17 cellular contexts compared by ENCODE assay signal in genomic region chr12:128449146-128449894, GRCh38.
DNase-seq lines count a peak whose midpoint lies in the region; ATAC-seq and TF ChIP-seq lines count a peak whose summit lies in the region.
"Had no signal": no experiment of that assay in that cellular context is flagged by ENCODE, and none has a peak within 500 bp of the region (broad histone marks: within the 10 kb centered on the region; RNA-seq: fewer than 3 reads in every experiment).

No MANE protein-coding gene starts in this region.

- DNase-seq in SK-N-SH (peak; percentile 27), NCI-H526 treated with DMSO at 0.1 percent for 48 hours (lab: John Stamatoyannopoulos, UW) (peak; percentile 25), epithelial cell of esophagus (ENCODE audit: low read depth) (peak; percentile 4), type B pancreatic cell (ENCODE audit: extremely low spot score, unreplicated experiment) (no peak), prostate gland (ENCODE audit: low spot score) (no peak), MG63 (no peak)
- DNase-seq in NK-92 treated with Interleukin-12 subunit alpha and Interleukin-12 subunit beta, amount 100 ng/mL, for 24 hours (lab: John Stamatoyannopoulos, UW): no peak
- DNase-seq: activated CD4-positive, alpha-beta T cell treated with anti-CD3 and anti-CD28 coated beads, Interleukin-2, amount 50 U/mL, for 4 hours; activated T-cell treated with anti-CD3 and anti-CD28 coated beads, Interleukin-2, amount 50 U/mL, for 48 hours; CD4-positive, alpha-beta memory T cell; GF-D8; left cardiac atrium; NCI-H2081; stimulated activated naive CD4-positive, alpha-beta T cell treated with Interleukin-2 at 50 U/mL for 16 hours had no signal

- CTCF ChIA-PET in SK-N-SH (lab: Yijun Ruan, JAX): interaction anchor here (1.4 kb wide), 1 partner anchor 190 kb away, joined by 4 read pairs; no protein-coding TSS in a partner anchor

- H3K9me3 ChIP-seq in SK-N-SH (no peaks in the 10 kb centered on the region; the same call in 1 of the 2 replicates), prostate gland (no peaks in the 10 kb centered on the region), MG63 (no peaks in the 10 kb centered on the region)
- H3K9me3 ChIP-seq: breast epithelium had no signal

- H3K4me1 Mint-ChIP-seq in type B pancreatic cell (ENCODE audit: unreplicated experiment): peaks cover 40% of the 10 kb centered on the region
- H3K4me1 Mint-ChIP-seq: CD4-positive, alpha-beta memory T cell had no signal

- H3K4me1 ChIP-seq in SK-N-SH (ENCODE audit: control insufficient read depth in 1 of 2, insufficient read depth in 2 of 2, low read depth in 1 of 2, low read length in 1 of 2): no peaks in the 10 kb centered on the region; a peak in 1 of 4 replicates
- H3K4me1 ChIP-seq in prostate gland (replicated peaks): no peaks in the 10 kb centered on the region
- H3K4me1 ChIP-seq: breast epithelium had no signal

- H3K27me3 Mint-ChIP-seq in type B pancreatic cell: peaks cover 15% of the 10 kb centered on the region
- H3K27me3 Mint-ChIP-seq: activated naive CD8-positive, alpha-beta T cell; CD4-positive, alpha-beta memory T cell had no signal

- no peak for TF ChIP-seq EP300 in SK-N-SH (IDR thresholded peaks at IDR 0.05; ENCODE audit: borderline replicate concordance in 1 of 2, low read depth in 1 of 2, low read length in 1 of 2)

- H3K4me3 ChIP-seq in SK-N-SH (ENCODE audit: low read depth in 2 of 2, low read length in 1 of 2) (no peak overlapping the region), epithelial cell of esophagus (ENCODE audit: low read length) (no peak overlapping the region), prostate gland (no peak overlapping the region), MG63 (no peak overlapping the region)
- H3K4me3 ChIP-seq: breast epithelium had no signal

- H3F3A ChIP-seq in SK-N-SH (replicated peaks; ENCODE audit: insufficient read depth): no peaks in the 10 kb centered on the region

- no peaks in the 10 kb centered on the region for H3K79me2 ChIP-seq in SK-N-SH (ENCODE audit: insufficient read depth)

- H4K20me1 ChIP-seq in SK-N-SH (ENCODE audit: insufficient read depth): no peaks in the 10 kb centered on the region

- H3K4me2 ChIP-seq in SK-N-SH: no peak overlapping the region

- H3K36me3 ChIP-seq in SK-N-SH (replicated peaks in 1 of 2; ENCODE audit: control insufficient read depth in 1 of 2, insufficient read depth in 2 of 2, low read length in 1 of 2) (no peaks in the 10 kb centered on the region), prostate gland (no peaks in the 10 kb centered on the region), MG63 (no peaks in the 10 kb centered on the region)
- H3K36me3 ChIP-seq: breast epithelium had no signal

- 6% methylated on average over 7 of the region's 7 CpGs for WGBS in SK-N-SH (ENCODE audit: low lambda C conversion rate)
- 26% methylated on average over 7 of the region's 7 CpGs for WGBS in prostate gland

- TF ChIP-seq RAD21 in SK-N-SH (IDR thresholded peaks at IDR 0.05; ENCODE audit: low read length): no peak

- POLR2A ChIA-PET in SK-N-SH (lab: Yijun Ruan, JAX): no interaction called here

- TF ChIP-seq POLR2A in prostate gland (IDR thresholded peaks at IDR 0.05): no peak

- peak overlapping the region; percentile 70 for H3K27ac Mint-ChIP-seq in type B pancreatic cell
- H3K27ac Mint-ChIP-seq: activated naive CD8-positive, alpha-beta T cell; CD4-positive, alpha-beta memory T cell had no signal

- no peak overlapping the region for H3K27ac ChIP-seq in SK-N-SH (ENCODE audit: low read depth in 2 of 2, low read length in 1 of 2)
- no peak overlapping the region for H3K27ac ChIP-seq in prostate gland
- H3K27ac ChIP-seq: breast epithelium had no signal

- no peak overlapping the region for H3K9ac ChIP-seq in SK-N-SH

- no peak overlapping the region for H2AFZ ChIP-seq in SK-N-SH (ENCODE audit: low read depth)

- peaks cover 12% of the 10 kb centered on the region for H3K36me3 Mint-ChIP-seq in type B pancreatic cell
- H3K36me3 Mint-ChIP-seq: activated naive CD8-positive, alpha-beta T cell; CD4-positive, alpha-beta memory T cell had no signal

- H3K9me2 ChIP-seq in SK-N-SH: no peaks in the 10 kb centered on the region

- no peak overlapping the region for H3K4me3 Mint-ChIP-seq in type B pancreatic cell
- H3K4me3 Mint-ChIP-seq: activated naive CD8-positive, alpha-beta T cell; CD4-positive, alpha-beta memory T cell had no signal

- TF ChIP-seq CTCF in SK-N-SH (IDR thresholded peaks at IDR 0.05) (no peak), epithelial cell of esophagus (IDR thresholded peaks at IDR 0.05; ENCODE audit: insufficient read depth, low read depth, low read length, missing control alignments) (no peak), type B pancreatic cell (conservative IDR thresholded peaks at IDR 0.05) (no peak), prostate gland (IDR thresholded peaks at IDR 0.05) (no peak)

- peaks cover 3% of the 10 kb centered on the region for H3K9me3 Mint-ChIP-seq in type B pancreatic cell

- intact Hi-C loops in prostate gland (cut with DNase I): no loop called here

- no peaks in the 10 kb centered on the region for H3K27me3 ChIP-seq in SK-N-SH (ENCODE audit: insufficient read depth)
- no peaks in the 10 kb centered on the region for H3K27me3 ChIP-seq in prostate gland (replicated peaks; ENCODE audit: insufficient read depth)
- H3K27me3 ChIP-seq in MG63: no peaks in the 10 kb centered on the region
- H3K27me3 ChIP-seq: breast epithelium had no signal

- ATAC-seq in SK-N-SH treated with all-trans-retinoic acid at 6 μM for 48 hours: no peak
- ATAC-seq: left cardiac atrium had no signal

TF ChIP-seq in SK-N-SH, 30 proteins besides CTCF, POLR2A, EP300 and RAD21:
- TF ChIP-seq ZBTB33 (IDR thresholded peaks at IDR 0.05; ENCODE audit: borderline replicate concordance, low read depth) (no peak), RCOR1 (IDR thresholded peaks at IDR 0.05; ENCODE audit: low read length) (0 out of 2 replicates have a peak, but pooled peaks have one; percentile 21), FOSL2 (IDR thresholded peaks at IDR 0.05; ENCODE audit: borderline replicate concordance, low read depth) (no peak), GATA2 (CRISPR knock-in tag; IDR thresholded peaks at IDR 0.05) (peak; percentile 73), NFIC (IDR thresholded peaks at IDR 0.05; ENCODE audit: borderline replicate concordance) (no peak)

TF ChIP-seq in SK-N-SH treated with all-trans-retinoic acid at 6 μM for 48 hours, 23 proteins besides CTCF, POLR2A, EP300 and RAD21:
- TF ChIP-seq ISL1 (CRISPR knock-in tag; IDR thresholded peaks at IDR 0.05) (no peak), CSDC2 (CRISPR knock-in tag; IDR thresholded peaks at IDR 0.05) (no peak), ARNTL (CRISPR knock-in tag; IDR thresholded peaks at IDR 0.05; ENCODE audit: borderline replicate concordance, low read depth) (no peak), ZFP3 (CRISPR knock-in tag; IDR thresholded peaks at IDR 0.05) (no peak), CREB5 (CRISPR knock-in tag; IDR thresholded peaks at IDR 0.05; ENCODE audit: low read depth) (no peak), ZNF565 (CRISPR knock-in tag; conservative IDR thresholded peaks at IDR 0.05; ENCODE audit: low read depth) (no peak), ESRRG (CRISPR knock-in tag; IDR thresholded peaks at IDR 0.05) (no peak), BACH2 (CRISPR knock-in tag; IDR thresholded peaks at IDR 0.05; ENCODE audit: borderline replicate concordance) (no peak), ZC3H10 (CRISPR knock-in tag; IDR thresholded peaks at IDR 0.05) (no peak), ZNF8 (CRISPR knock-in tag; IDR thresholded peaks at IDR 0.05) (no peak), PPARA (CRISPR knock-in tag; IDR thresholded peaks at IDR 0.05; ENCODE audit: borderline replicate concordance) (no peak)

Comparison
In these comparisons a context has a peak if more than half of its experiments do, and no peak if none do; other contexts are left out.
1. DNase-seq: peak in SK-N-SH (single experiment), NCI-H526 treated with DMSO at 0.1 percent for 48 hours (single experiment) and epithelial cell of esophagus (single experiment); none in type B pancreatic cell (single experiment), prostate gland (single experiment), NK-92 treated with Interleukin-12 subunit alpha and Interleukin-12 subunit beta, amount 100 ng/mL, for 24 hours (single experiment) and MG63 (single experiment).